ENCODE assay signal across 18 cellular contexts in the genomic region with DNA sequence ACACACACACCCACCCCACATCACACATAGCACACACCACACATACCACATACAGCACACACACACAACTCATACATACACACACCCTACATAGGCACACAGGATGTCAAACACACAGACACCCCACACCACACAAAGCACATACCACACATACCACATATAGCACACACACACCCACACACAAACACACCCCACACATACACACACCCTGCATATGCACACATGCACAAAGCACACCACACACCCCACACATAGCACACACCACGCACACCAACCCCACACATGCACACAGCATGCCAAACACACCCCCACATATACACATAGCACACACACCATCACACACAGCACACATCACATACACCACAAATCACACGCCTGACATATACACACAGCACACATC.
DNase-seq lines count a peak whose midpoint lies in the region; ATAC-seq, FAIRE-seq and TF ChIP-seq lines count a peak whose summit lies in the region.
"Had no signal": no experiment of that assay in that cellular context is flagged by ENCODE, and none has a peak within 500 bp of the region (broad histone marks: within the 10 kb centered on the region; RNA-seq: fewer than 3 reads in every experiment).

No MANE protein-coding gene starts in this region.

- ATAC-seq in stimulated activated naive CD8-positive, alpha-beta T cell treated with anti-CD3 and anti-CD28 coated beads, Interleukin-15, Interleukin-2, amounts not matched to agents 100 U/mL and 50 U/mL, for 24 hours, result no peak
- no peak for ATAC-seq in naive thymus-derived CD8-positive, alpha-beta T cell

- peak overlapping the region; percentile 52 for H3K56ac ChIP-seq in H1 (replicated peaks; ENCODE audit: insufficient read length, low read depth, low read length)

- H4K20me1 ChIP-seq in H1 (replicated peaks in 1 of 2; ENCODE audit: control insufficient read depth in 1 of 2, insufficient read depth in 2 of 2, low read length in 2 of 2) (peaks cover 0 to 12% of the 10 kb centered on the region in 2 experiments), osteoblast (ENCODE audit: insufficient read depth, low read length) (no peaks in the 10 kb centered on the region), GM23248 (ENCODE audit: insufficient read depth) (no peaks in the 10 kb centered on the region)

- CTCF ChIA-PET in H1 (lab: Charles Lee; ENCODE audit: partially characterized antibody), result interaction anchor here (0.9 to 1.3 kb wide), 2 partner anchors 26 to 37 kb away, joined by 3 read pairs; no protein-coding TSS in a partner anchor

- no peaks in the 10 kb centered on the region for H3K9me3 ChIP-seq in H1 (ENCODE audit: insufficient read depth in 2 of 2, low read depth in 1 of 2, low read length in 1 of 2)
- H3K9me3 ChIP-seq in osteoblast (ENCODE audit: low read depth, low read length), result no peaks in the 10 kb centered on the region
- no peaks in the 10 kb centered on the region for H3K9me3 ChIP-seq in GM23248 (ENCODE audit: low read depth)
- H3K9me3 ChIP-seq: MG63, SJSA1 had no signal

- peak overlapping the region; percentile 49; the same call in 1 of the 2 replicates for H2BK5ac ChIP-seq in H1 (ENCODE audit: low read depth, low read length)

- in situ Hi-C loops in GM23248 (cut with MboI), result no loop called here

- no peak overlapping the region for H3K4me3 Mint-ChIP-seq in stimulated activated naive CD8-positive, alpha-beta T cell treated with anti-CD3 and anti-CD28 coated beads, Interleukin-15, Interleukin-2, amounts not matched to agents 100 ng/mL and 50 ng/mL, for 24 hours
- H3K4me3 Mint-ChIP-seq in naive thymus-derived CD8-positive, alpha-beta T cell, result no peak overlapping the region

- no peak for TF ChIP-seq POLR2A in H1 (IDR thresholded peaks at IDR 0.05; ENCODE audit: control extremely low read depth in 1 of 2, low read depth in 2 of 2, low read length in 2 of 2)

- H3K27me3 Mint-ChIP-seq in stimulated activated naive CD8-positive, alpha-beta T cell treated with anti-CD3 and anti-CD28 coated beads, Interleukin-15, Interleukin-2, amounts not matched to agents 100 ng/mL and 50 ng/mL, for 24 hours, result no peaks in the 10 kb centered on the region
- H3K27me3 Mint-ChIP-seq in naive thymus-derived CD8-positive, alpha-beta T cell, result no peaks in the 10 kb centered on the region

- 0 out of 2 replicates have a peak overlapping the region, but pooled peaks have one; percentile 21 for H2BK15ac ChIP-seq in H1 (ENCODE audit: low read length)

- 0 out of 7 replicates have a peak, but pooled peaks cover 0 to 2% (median 0%) of the 10 kb centered on the region in 4 experiments for H3K4me1 ChIP-seq in H1 (replicated peaks in 1 of 4; ENCODE audit: control insufficient read depth in 3 of 4, insufficient read depth in 4 of 4, low read length in 3 of 4)
- H3K4me1 ChIP-seq in osteoblast (ENCODE audit: insufficient read depth, low read length), result no peaks in the 10 kb centered on the region
- H3K4me1 ChIP-seq in GM23248 (ENCODE audit: insufficient read depth), result no peaks in the 10 kb centered on the region
- H3K4me1 ChIP-seq: SJSA1 had no signal

- H3K9me3 Mint-ChIP-seq in stimulated activated naive CD8-positive, alpha-beta T cell treated with anti-CD3 and anti-CD28 coated beads, Interleukin-15, Interleukin-2, amounts not matched to agents 100 ng/mL and 50 ng/mL, for 24 hours, result no peaks in the 10 kb centered on the region
- no peaks in the 10 kb centered on the region for H3K9me3 Mint-ChIP-seq in naive thymus-derived CD8-positive, alpha-beta T cell

- H3K18ac ChIP-seq in H1 (ENCODE audit: extremely low read depth, low read length), result no peak overlapping the region

- H3K4me3 ChIP-seq in H1 (ENCODE audit: extremely low read depth in 1 of 4, insufficient read depth in 2 of 4, low read depth in 3 of 4, low read length in 4 of 4) (no peak overlapping the region), osteoblast (ENCODE audit: insufficient read depth, low read length) (no peak overlapping the region), GM23248 (no peak overlapping the region)
- H3K4me3 ChIP-seq: MG63, PC-9, SJSA1 had no signal

- H3K27ac Mint-ChIP-seq in stimulated activated naive CD8-positive, alpha-beta T cell treated with anti-CD3 and anti-CD28 coated beads, Interleukin-15, Interleukin-2, amounts not matched to agents 100 ng/mL and 50 ng/mL, for 24 hours, result peak overlapping the region; percentile 0
- H3K27ac Mint-ChIP-seq in naive thymus-derived CD8-positive, alpha-beta T cell, result peak overlapping the region in 1 of 10 donors; percentile 15

- no peak for TF ChIP-seq RAD21 in H1 (IDR thresholded peaks at IDR 0.05 in 1 of 2, conservative IDR thresholded peaks at IDR 0.05 in 1 of 2; ENCODE audit: low read depth in 2 of 2, low read length in 2 of 2)

- H4K5ac ChIP-seq in H1 (ENCODE audit: insufficient read length, low read depth, low read length), result no peak overlapping the region

- DNase-seq in stimulated activated naive CD8-positive, alpha-beta T cell treated with anti-CD3 and anti-CD28 coated beads, Interleukin-15, Interleukin-2, amounts not matched to agents 100 U/mL and 50 U/mL, for 24 hours, result no peak
- DNase-seq in H1 (ENCODE audit: low read depth in 1 of 2, low spot score in 2 of 2), result no peak
- peak; percentile 13 for DNase-seq in osteoblast (ENCODE audit: insufficient read length, low spot score, missing footprints)
- no peak for DNase-seq in GM23248
- DNase-seq in COLO668 (lab: John Stamatoyannopoulos, UW; ENCODE audit: unreplicated experiment), result no peak
- no peak for DNase-seq in naive thymus-derived CD8-positive, alpha-beta T cell
- DNase-seq: KG1, MG63, NCI-H1105 treated with DMSO at 0.1 percent for 48 hours, NCI-H2029, NCI-H446 treated with DMSO at 0.1 percent for 48 hours, NCI-H526, PC-9, Right ventricle myocardium superior had no signal

- no peaks in the 10 kb centered on the region for H3K9me2 ChIP-seq in GM23248 (ENCODE audit: insufficient read depth)

- H3K23me2 ChIP-seq in H1 (ENCODE audit: low read depth, low read length), result peaks cover 6% of the 10 kb centered on the region; the same call in 1 of the 2 replicates

- no peak overlapping the region for H3K27ac ChIP-seq in H1 (ENCODE audit: low read depth, low read length)
- H3K27ac ChIP-seq in osteoblast (ENCODE audit: low read depth, low read length), result no peak overlapping the region
- no peak overlapping the region for H3K27ac ChIP-seq in GM23248
- H3K27ac ChIP-seq: PC-9, SJSA1 had no signal

- no peak overlapping the region for H2AFZ ChIP-seq in H1 (ENCODE audit: low read length)
- no peak overlapping the region for H2AFZ ChIP-seq in osteoblast (ENCODE audit: low read length)
- no peak overlapping the region for H2AFZ ChIP-seq in GM23248
- H2AFZ ChIP-seq: PC-9 had no signal

- H2AK5ac ChIP-seq in H1 (ENCODE audit: low read depth, low read length), result no peak overlapping the region

- FAIRE-seq in H1 (lab: Jason Lieb, UNC), result no peak
- FAIRE-seq: D721Med, H54 had no signal

- no peak overlapping the region for H3K4ac ChIP-seq in H1 (replicated peaks; ENCODE audit: insufficient read length, low read depth, low read length)

- no peak overlapping the region for H2BK120ac ChIP-seq in H1 (replicated peaks; ENCODE audit: low read depth, low read length)

- H3K14ac ChIP-seq in H1 (ENCODE audit: insufficient read length), result no peak overlapping the region

- 0 out of 2 replicates have a peak, but pooled peaks cover 2% of the 10 kb centered on the region for H3K79me1 ChIP-seq in H1 (ENCODE audit: low read depth, low read length)

- H3K9ac ChIP-seq in H1 (replicated peaks in 1 of 4; ENCODE audit: extremely low read depth in 1 of 4, low read depth in 3 of 4, low read length in 3 of 4), result no peak overlapping the region
- no peak overlapping the region for H3K9ac ChIP-seq in GM23248

- H3K27me3 ChIP-seq in H1 (replicated peaks in 1 of 4; ENCODE audit: control insufficient read depth in 3 of 4, extremely low read depth in 1 of 4, insufficient read depth in 3 of 4, low read length in 3 of 4) (no peaks in the 10 kb centered on the region), osteoblast (ENCODE audit: insufficient read depth, low read length) (no peaks in the 10 kb centered on the region), GM23248 (replicated peaks; ENCODE audit: insufficient read depth) (no peaks in the 10 kb centered on the region)
- H3K27me3 ChIP-seq: MG63, SJSA1 had no signal

- no peak overlapping the region for H4K8ac ChIP-seq in H1 (ENCODE audit: extremely low read depth, insufficient read depth, low read length)

- no peaks in the 10 kb centered on the region for H3K36me3 Mint-ChIP-seq in stimulated activated naive CD8-positive, alpha-beta T cell treated with anti-CD3 and anti-CD28 coated beads, Interleukin-15, Interleukin-2, amounts not matched to agents 100 ng/mL and 50 ng/mL, for 24 hours (ENCODE audit: low read depth)
- H3K36me3 Mint-ChIP-seq in naive thymus-derived CD8-positive, alpha-beta T cell, result peaks cover 0 to 5% (median 2%) of the 10 kb centered on the region in 3 donors

- no peak overlapping the region for H3K23ac ChIP-seq in H1 (ENCODE audit: insufficient read length)

- peaks cover 0 to 7% (median under 1%) of the 10 kb centered on the region in 4 experiments; a peak in 6 of 8 replicates for H3K36me3 ChIP-seq in H1 (ENCODE audit: control insufficient read depth in 2 of 4, insufficient read depth in 4 of 4, low read length in 3 of 4)
- peaks cover 46% of the 10 kb centered on the region for H3K36me3 ChIP-seq in osteoblast (ENCODE audit: insufficient read depth, low read length)
- H3K36me3 ChIP-seq in GM23248 (ENCODE audit: low read depth), result peaks cover 13% of the 10 kb centered on the region; the same call in 1 of the 2 replicates
- H3K36me3 ChIP-seq: MG63, SJSA1 had no signal

- H3F3A ChIP-seq in GM23248 (ENCODE audit: insufficient read depth), result no peaks in the 10 kb centered on the region

- H3K4me2 ChIP-seq in H1 (ENCODE audit: insufficient read depth in 1 of 2, low read depth in 2 of 2, low read length in 2 of 2) (no peak overlapping the region), osteoblast (ENCODE audit: insufficient read depth, low read length) (no peak overlapping the region), GM23248 (ENCODE audit: unreplicated experiment) (no peak overlapping the region)
- H3K4me2 ChIP-seq: PC-9 had no signal

- no peak for TF ChIP-seq CTCF in H1 (IDR thresholded peaks at IDR 0.05; ENCODE audit: control extremely low read depth in 1 of 3, insufficient read depth in 1 of 3, low read depth in 1 of 3, low read length in 3 of 3)
- TF ChIP-seq CTCF in osteoblast (IDR thresholded peaks at IDR 0.05; ENCODE audit: extremely low read depth, low read depth, low read length), result no peak

- no peaks in the 10 kb centered on the region for H3K4me1 Mint-ChIP-seq in stimulated activated naive CD8-positive, alpha-beta T cell treated with anti-CD3 and anti-CD28 coated beads, Interleukin-15, Interleukin-2, amounts not matched to agents 100 ng/mL and 50 ng/mL, for 24 hours (ENCODE audit: low read depth)
- peaks cover under 1 to 7% (median 2%) of the 10 kb centered on the region in 4 donors for H3K4me1 Mint-ChIP-seq in naive thymus-derived CD8-positive, alpha-beta T cell

- H2BK12ac ChIP-seq in H1 (ENCODE audit: low read depth, low read length), result peak overlapping the region; percentile 94; the same call in 1 of the 2 replicates

- H3K79me2 ChIP-seq in H1 (ENCODE audit: control insufficient read depth in 1 of 2, insufficient read depth in 2 of 2, low read length in 2 of 2) (no peaks in the 10 kb centered on the region), osteoblast (ENCODE audit: insufficient read depth, low read length) (no peaks in the 10 kb centered on the region), GM23248 (ENCODE audit: insufficient read depth) (no peaks in the 10 kb centered on the region)

- no peak overlapping the region for H4K91ac ChIP-seq in H1 (replicated peaks; ENCODE audit: insufficient read length, low read length)

- POLR2A ChIA-PET in H1 (lab: Charles Lee; ENCODE audit: partially characterized antibody), result interaction anchor here (0.7 kb wide), 1 partner anchor 26 kb away, joined by 3 read pairs; no protein-coding TSS in a partner anchor
- POLR2A ChIA-PET in naive thymus-derived CD8-positive, alpha-beta T cell (lab: Charles Lee), result interaction anchor here (0.6 kb wide), 1 partner anchor 78 kb away, joined by 5 read pairs; no protein-coding TSS in a partner anchor

- TF ChIP-seq EP300 in H1 (IDR thresholded peaks at IDR 0.05; ENCODE audit: borderline replicate concordance in 1 of 2, low read depth in 2 of 2, low read length in 2 of 2), result no peak

- 87% methylated on average over 2 of the region's 2 CpGs; no CpG with 5 or more reads in 1 of the 2 experiments for WGBS in H1 (ENCODE audit: extremely low coverage in 1 of 2, insufficient coverage in 1 of 2, insufficient read length in 1 of 2, insufficient replicate concordance in 2 of 2, low coverage in 1 of 2, low lambda C conversion rate in 2 of 2, missing lambda C conversion rate in 1 of 2), 2 experiments
- WGBS in GM23248 (ENCODE audit: low coverage in 1 of 2, low lambda C conversion rate in 2 of 2, missing lambda C conversion rate in 2 of 2), 2 experiments, result 89 to 90% methylated on average over 2 of the region's 2 CpGs

- no peak overlapping the region for H2BK20ac ChIP-seq in H1 (ENCODE audit: low read length)
